In the genomic region with DNA sequence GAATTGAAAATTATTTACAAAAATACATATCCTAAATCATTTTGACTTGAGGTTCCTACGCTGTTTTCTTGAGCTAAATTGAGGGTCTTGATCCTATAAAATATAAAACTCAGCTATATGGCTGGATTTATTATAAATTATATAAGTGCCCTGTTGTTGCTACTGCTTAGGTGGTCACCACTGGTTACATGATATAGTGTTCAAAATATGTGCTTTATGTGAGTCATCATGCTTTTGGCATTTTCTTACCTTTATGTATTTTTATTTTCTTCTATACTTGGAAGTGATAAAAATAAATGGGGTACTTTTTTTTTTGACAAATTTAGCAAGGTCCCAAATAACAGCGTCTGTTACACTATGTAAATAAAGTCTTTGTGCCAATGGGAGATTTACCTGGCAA, we compare ENCODE assay signal across 27 cellular contexts. TPM values are rescaled to one million over a fixed set of nuclear protein-coding genes. Genes with fewer than 3 reads are reported as not detected.
DNase-seq lines count a peak whose midpoint lies in the region; ATAC-seq, FAIRE-seq and TF ChIP-seq lines count a peak whose summit lies in the region.
"Had no signal": no experiment of that assay in that cellular context is flagged by ENCODE, and none has a peak within 500 bp of the region (broad histone marks: within the 10 kb centered on the region; RNA-seq: fewer than 3 reads in every experiment).

No MANE protein-coding gene starts in this region.

- CTCF ChIA-PET in activated CD8-positive, alpha-beta T cell treated with anti-CD3 and anti-CD28 coated beads for 36 hours (lab: Charles Lee): interaction anchor here (1.2 to 1.4 kb wide), 2 partner anchors 10 to 12 kb away, joined by 3 to 8 read pairs; no protein-coding TSS in a partner anchor

- no peak for DNase-seq in activated naive CD8-positive, alpha-beta T cell treated with anti-CD3 and anti-CD28 coated beads for 36 hours
- DNase-seq in HTR-8/SVneo (ENCODE audit: insufficient read length, low spot score): peak; percentile 5
- no peak for DNase-seq in RWPE2 (ENCODE audit: low spot score)
- peak; percentile 16 for DNase-seq in iris pigment epithelial cell (ENCODE audit: low read depth)
- DNase-seq in activated CD8-positive, alpha-beta T cell treated with anti-CD3 and anti-CD28 coated beads for 36 hours: no peak
- no peak for DNase-seq in activated CD4-positive, alpha-beta T cell treated with anti-CD3 and anti-CD28 coated beads for 48 hours
- no peak for DNase-seq in Kasumi-1 (lab: John Stamatoyannopoulos, UW)
- DNase-seq: 8988T, ACHN, BE2C, DMS53, GF-D8, H7, MM.1S, NCI-H1048, NCI-H1417 treated with DMSO at 0.1 percent for 48 hours, NCI-H1694 treated with DMSO at 0.1 percent for 48 hours, NCI-H2081, NCI-H2227 treated with DMSO at 0.1 percent for 48 hours, SIG-M5, T-helper 17 cell had no signal

- H3K4me1 Mint-ChIP-seq in activated naive CD8-positive, alpha-beta T cell (ENCODE audit: low read depth): peaks cover 72% of the 10 kb centered on the region
- peaks cover 66% of the 10 kb centered on the region for H3K4me1 Mint-ChIP-seq in activated naive CD8-positive, alpha-beta T cell treated with anti-CD3 and anti-CD28 coated beads for 36 hours
- H3K4me1 Mint-ChIP-seq in activated CD8-positive, alpha-beta T cell treated with anti-CD3 and anti-CD28 coated beads for 36 hours (ENCODE audit: low read depth): peaks cover 70% of the 10 kb centered on the region

- H3K27me3 Mint-ChIP-seq in activated naive CD8-positive, alpha-beta T cell: no peaks in the 10 kb centered on the region
- H3K27me3 Mint-ChIP-seq in activated naive CD8-positive, alpha-beta T cell treated with anti-CD3 and anti-CD28 coated beads for 36 hours: no peaks in the 10 kb centered on the region
- H3K27me3 Mint-ChIP-seq in activated CD8-positive, alpha-beta T cell treated with anti-CD3 and anti-CD28 coated beads for 36 hours: no peaks in the 10 kb centered on the region
- H3K27me3 Mint-ChIP-seq: T-helper 17 cell had no signal

- no peak overlapping the region for H3K27ac ChIP-seq in RWPE2 (ENCODE audit: poor library complexity, severe bottlenecking)
- H3K27ac ChIP-seq: SK-N-MC had no signal

- H3K27ac Mint-ChIP-seq in activated naive CD8-positive, alpha-beta T cell: peak overlapping the region; percentile 72
- H3K27ac Mint-ChIP-seq in activated naive CD8-positive, alpha-beta T cell treated with anti-CD3 and anti-CD28 coated beads for 36 hours: no peak overlapping the region
- no peak overlapping the region for H3K27ac Mint-ChIP-seq in activated CD8-positive, alpha-beta T cell treated with anti-CD3 and anti-CD28 coated beads for 36 hours
- H3K27ac Mint-ChIP-seq: CD14-positive monocyte, T-helper 17 cell had no signal

- intact Hi-C loops in activated CD8-positive, alpha-beta T cell treated with anti-CD3 and anti-CD28 coated beads for 36 hours (cut with micrococcal nuclease): no loop called here

- no peaks in the 10 kb centered on the region for H3K9me3 ChIP-seq in RWPE2 (ENCODE audit: severe bottlenecking)
- H3K9me3 ChIP-seq: BE2C had no signal

- no peaks in the 10 kb centered on the region for H3K36me3 ChIP-seq in RWPE2 (ENCODE audit: low read depth)
- H3K36me3 ChIP-seq: BE2C had no signal

- no peaks in the 10 kb centered on the region for H3K9me3 Mint-ChIP-seq in activated naive CD8-positive, alpha-beta T cell (ENCODE audit: low read depth)
- peaks cover 2% of the 10 kb centered on the region for H3K9me3 Mint-ChIP-seq in activated naive CD8-positive, alpha-beta T cell treated with anti-CD3 and anti-CD28 coated beads for 36 hours
- no peaks in the 10 kb centered on the region for H3K9me3 Mint-ChIP-seq in activated CD8-positive, alpha-beta T cell treated with anti-CD3 and anti-CD28 coated beads for 36 hours

- H3K4me3 Mint-ChIP-seq in activated naive CD8-positive, alpha-beta T cell: no peak overlapping the region
- H3K4me3 Mint-ChIP-seq in activated naive CD8-positive, alpha-beta T cell treated with anti-CD3 and anti-CD28 coated beads for 36 hours: no peak overlapping the region
- no peak overlapping the region for H3K4me3 Mint-ChIP-seq in activated CD8-positive, alpha-beta T cell treated with anti-CD3 and anti-CD28 coated beads for 36 hours
- H3K4me3 Mint-ChIP-seq: CD14-positive monocyte, T-helper 17 cell had no signal

- peaks cover 2% of the 10 kb centered on the region for H3K36me3 Mint-ChIP-seq in activated naive CD8-positive, alpha-beta T cell
- peaks cover 13% of the 10 kb centered on the region for H3K36me3 Mint-ChIP-seq in activated naive CD8-positive, alpha-beta T cell treated with anti-CD3 and anti-CD28 coated beads for 36 hours
- H3K36me3 Mint-ChIP-seq in activated CD8-positive, alpha-beta T cell treated with anti-CD3 and anti-CD28 coated beads for 36 hours (ENCODE audit: low read depth): peaks cover 10% of the 10 kb centered on the region
- H3K36me3 Mint-ChIP-seq: CD14-positive monocyte had no signal

- H3K27me3 ChIP-seq in RWPE2 (ENCODE audit: insufficient read depth, poor library complexity, severe bottlenecking): no peaks in the 10 kb centered on the region
- H3K27me3 ChIP-seq: BE2C had no signal

- FAIRE-seq in HTR-8/SVneo (lab: Jason Lieb, UNC): no peak
- FAIRE-seq: GM19239 had no signal

- peak; percentile 80 for ATAC-seq in RWPE2 (ENCODE audit: low read depth)
- no peak for ATAC-seq in activated CD8-positive, alpha-beta T cell treated with anti-CD3 and anti-CD28 coated beads for 36 hours
- ATAC-seq: Panc1, T-helper 17 cell had no signal

- H3K4me1 ChIP-seq in RWPE2 (ENCODE audit: insufficient read depth, poor library complexity, severe bottlenecking): peaks cover 17% of the 10 kb centered on the region

- H3K4me3 ChIP-seq in RWPE2 (ENCODE audit: severe bottlenecking): no peak overlapping the region
- H3K4me3 ChIP-seq: SK-N-MC had no signal

- TF ChIP-seq CTCF in RWPE2 (IDR thresholded peaks at IDR 0.05; ENCODE audit: poor library complexity, severe bottlenecking): no peak
- no peak for TF ChIP-seq CTCF in activated CD8-positive, alpha-beta T cell treated with anti-CD3 and anti-CD28 coated beads for 36 hours (IDR thresholded peaks at IDR 0.05)

- POLR2A ChIA-PET in activated CD8-positive, alpha-beta T cell treated with anti-CD3 and anti-CD28 coated beads for 36 hours (lab: Charles Lee): interaction anchor here (1.0 to 1.4 kb wide), 2 partner anchors 9 to 60 kb away, joined by 3 read pairs; no protein-coding TSS in a partner anchor

RNA-seq across cellular contexts. Expression of a gene that starts 31.1 kb away (rescaled TPM):
- total RNA-seq in activated naive CD8-positive, alpha-beta T cell treated with anti-CD3 and anti-CD28 coated beads for 36 hours: 100 to 1,000 TPM; 421 to 422 TPM
- 100 to 1,000 TPM; 475 to 499 TPM for total RNA-seq in activated CD8-positive, alpha-beta T cell treated with anti-CD3 and anti-CD28 coated beads for 36 hours
- total RNA-seq: H7, NCI-H460 had no signal

Comparison
In these comparisons a context has a peak if more than half of its experiments do, and no peak if none do; other contexts are left out.
1. DNase-seq: peak in HTR-8/SVneo (single experiment) and iris pigment epithelial cell (single experiment); none in activated naive CD8-positive, alpha-beta T cell treated with anti-CD3 and anti-CD28 coated beads for 36 hours (single experiment), RWPE2 (single experiment), activated CD8-positive, alpha-beta T cell treated with anti-CD3 and anti-CD28 coated beads for 36 hours (single experiment), activated CD4-positive, alpha-beta T cell treated with anti-CD3 and anti-CD28 coated beads for 48 hours (single experiment) and Kasumi-1 (0 of 2).